In the genomic region with DNA sequence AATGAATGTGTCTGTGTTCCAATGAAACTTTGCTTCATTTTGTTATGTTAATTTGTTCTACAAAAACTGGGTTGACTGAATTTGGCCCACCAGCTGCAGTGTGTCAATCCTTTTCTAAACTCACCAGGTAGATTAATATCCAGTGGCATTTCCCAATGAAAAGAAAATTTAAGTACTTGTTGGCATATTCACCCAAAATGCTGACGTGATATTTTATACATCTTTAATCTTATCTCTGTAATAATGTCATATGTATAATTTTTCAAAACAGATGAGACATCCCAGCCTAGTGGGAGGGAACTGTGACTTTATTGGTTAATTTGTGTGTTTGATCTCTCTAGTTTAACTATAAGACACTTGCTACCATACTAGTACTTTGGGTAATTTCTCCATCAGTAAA, we compare ENCODE assay signal across 9 cellular contexts.
"Had no signal": no experiment of that assay in that cellular context is flagged by ENCODE, and none has a peak within 500 bp of the region (broad histone marks: within the 10 kb centered on the region; RNA-seq: fewer than 3 reads in every experiment).

No MANE protein-coding gene starts in this region.

- ATAC-seq: HCT116 had no signal

- H3K9me3 ChIP-seq: HAP-1 had no signal

- H3K27ac ChIP-seq: GM23248, HL-60 had no signal

- H3K27ac Mint-ChIP-seq: HFFc6, IgD-negative memory B cell had no signal

- H3K4me3 Mint-ChIP-seq: HFFc6, IgD-negative memory B cell had no signal

- H3K4me3 ChIP-seq: GM23248, HAP-1 had no signal

- H3K27me3 Mint-ChIP-seq: IgD-negative memory B cell had no signal

- H3K9me3 Mint-ChIP-seq: HFFc6, IgD-negative memory B cell had no signal

- H2AFZ ChIP-seq: GM23248 had no signal

- DNase-seq: GM23248, GOT3, H7, HFFc6, KG1 had no signal

- H3K9ac ChIP-seq: GM23248 had no signal
